In the genomic region with DNA sequence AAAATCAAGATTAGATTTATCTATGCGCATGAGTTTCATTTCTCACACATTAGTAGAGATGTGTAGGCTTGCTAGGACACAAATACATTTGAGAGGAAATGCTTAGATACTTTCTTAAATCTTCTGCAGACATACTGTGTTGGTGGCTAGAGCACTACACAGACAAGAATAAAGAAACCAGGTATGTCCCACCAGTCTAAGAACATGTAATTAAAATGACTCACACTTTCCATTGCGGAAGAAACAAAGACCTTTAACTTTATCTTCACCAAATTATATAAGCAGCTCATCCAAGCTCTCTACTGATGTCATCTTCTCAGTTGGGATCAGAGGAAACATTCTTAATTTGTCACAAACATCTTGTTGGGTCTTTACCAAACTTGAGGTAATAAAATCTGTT, we compare ENCODE assay signal across 1 cellular context.
TF ChIP-seq lines count a peak whose summit lies in the region.

No MANE protein-coding gene starts in this region.

TF ChIP-seq in K562, 482 proteins besides CTCF, POLR2A, EP300 and RAD21 (continues in another document):
- TF ChIP-seq, protein P1, sequence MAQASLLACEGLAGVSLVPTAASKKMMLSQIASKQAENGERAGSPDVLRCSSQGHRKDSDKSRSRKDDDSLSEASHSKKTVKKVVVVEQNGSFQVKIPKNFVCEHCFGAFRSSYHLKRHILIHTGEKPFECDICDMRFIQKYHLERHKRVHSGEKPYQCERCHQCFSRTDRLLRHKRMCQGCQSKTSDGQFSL (CRISPR knock-in tag; IDR thresholded peaks at IDR 0.05): no peak
- TF ChIP-seq, protein P1 (tag; IDR thresholded peaks at IDR 0.05): 0 out of 4 replicates have a peak, but pooled peaks of 1 of the 2 experiments have one; percentile 27
- no peak for TF ChIP-seq ZFP36 (IDR thresholded peaks at IDR 0.05; ENCODE audit: low read depth, low read length, partially characterized antibody)
- TF ChIP-seq LARP7 (IDR thresholded peaks at IDR 0.05): no peak
- TF ChIP-seq, protein P2, sequence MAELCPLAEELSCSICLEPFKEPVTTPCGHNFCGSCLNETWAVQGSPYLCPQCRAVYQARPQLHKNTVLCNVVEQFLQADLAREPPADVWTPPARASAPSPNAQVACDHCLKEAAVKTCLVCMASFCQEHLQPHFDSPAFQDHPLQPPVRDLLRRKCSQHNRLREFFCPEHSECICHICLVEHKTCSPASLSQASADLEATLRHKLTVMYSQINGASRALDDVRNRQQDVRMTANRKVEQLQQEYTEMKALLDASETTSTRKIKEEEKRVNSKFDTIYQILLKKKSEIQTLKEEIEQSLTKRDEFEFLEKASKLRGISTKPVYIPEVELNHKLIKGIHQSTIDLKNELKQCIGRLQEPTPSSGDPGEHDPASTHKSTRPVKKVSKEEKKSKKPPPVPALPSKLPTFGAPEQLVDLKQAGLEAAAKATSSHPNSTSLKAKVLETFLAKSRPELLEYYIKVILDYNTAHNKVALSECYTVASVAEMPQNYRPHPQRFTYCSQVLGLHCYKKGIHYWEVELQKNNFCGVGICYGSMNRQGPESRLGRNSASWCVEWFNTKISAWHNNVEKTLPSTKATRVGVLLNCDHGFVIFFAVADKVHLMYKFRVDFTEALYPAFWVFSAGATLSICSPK (IDR thresholded peaks at IDR 0.05; ENCODE audit: borderline replicate concordance): no peak
- TF ChIP-seq FOSL1 (tag; conservative IDR thresholded peaks at IDR 0.05): peak; percentile 86
- TF ChIP-seq ZKSCAN8 (CRISPR knock-in tag; IDR thresholded peaks at IDR 0.05): no peak
- TF ChIP-seq, protein P3, sequence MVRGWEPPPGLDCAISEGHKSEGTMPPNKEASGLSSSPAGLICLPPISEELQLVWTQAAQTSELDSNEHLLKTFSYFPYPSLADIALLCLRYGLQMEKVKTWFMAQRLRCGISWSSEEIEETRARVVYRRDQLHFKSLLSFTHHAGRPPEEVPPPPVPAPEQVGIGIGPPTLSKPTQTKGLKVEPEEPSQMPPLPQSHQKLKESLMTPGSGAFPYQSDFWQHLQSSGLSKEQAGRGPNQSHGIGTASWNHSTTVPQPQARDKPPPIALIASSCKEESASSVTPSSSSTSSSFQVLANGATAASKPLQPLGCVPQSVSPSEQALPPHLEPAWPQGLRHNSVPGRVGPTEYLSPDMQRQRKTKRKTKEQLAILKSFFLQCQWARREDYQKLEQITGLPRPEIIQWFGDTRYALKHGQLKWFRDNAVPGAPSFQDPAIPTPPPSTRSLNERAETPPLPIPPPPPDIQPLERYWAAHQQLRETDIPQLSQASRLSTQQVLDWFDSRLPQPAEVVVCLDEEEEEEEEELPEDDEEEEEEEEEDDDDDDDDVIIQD (CRISPR knock-in tag; IDR thresholded peaks at IDR 0.05): no peak
- TF ChIP-seq MCM5 (IDR thresholded peaks at IDR 0.05; ENCODE audit: low read depth): no peak
- TF ChIP-seq BCOR (IDR thresholded peaks at IDR 0.05): no peak
- TF ChIP-seq SREBF2 (CRISPR knock-in tag; IDR thresholded peaks at IDR 0.05): no peak
- no peak for TF ChIP-seq CHD1 (IDR thresholded peaks at IDR 0.05; ENCODE audit: low read length)
- no peak for TF ChIP-seq CCNT2 (IDR thresholded peaks at IDR 0.05; ENCODE audit: borderline replicate concordance, extremely low read depth, insufficient read length, low read depth, low read length)
- TF ChIP-seq, protein P4, sequence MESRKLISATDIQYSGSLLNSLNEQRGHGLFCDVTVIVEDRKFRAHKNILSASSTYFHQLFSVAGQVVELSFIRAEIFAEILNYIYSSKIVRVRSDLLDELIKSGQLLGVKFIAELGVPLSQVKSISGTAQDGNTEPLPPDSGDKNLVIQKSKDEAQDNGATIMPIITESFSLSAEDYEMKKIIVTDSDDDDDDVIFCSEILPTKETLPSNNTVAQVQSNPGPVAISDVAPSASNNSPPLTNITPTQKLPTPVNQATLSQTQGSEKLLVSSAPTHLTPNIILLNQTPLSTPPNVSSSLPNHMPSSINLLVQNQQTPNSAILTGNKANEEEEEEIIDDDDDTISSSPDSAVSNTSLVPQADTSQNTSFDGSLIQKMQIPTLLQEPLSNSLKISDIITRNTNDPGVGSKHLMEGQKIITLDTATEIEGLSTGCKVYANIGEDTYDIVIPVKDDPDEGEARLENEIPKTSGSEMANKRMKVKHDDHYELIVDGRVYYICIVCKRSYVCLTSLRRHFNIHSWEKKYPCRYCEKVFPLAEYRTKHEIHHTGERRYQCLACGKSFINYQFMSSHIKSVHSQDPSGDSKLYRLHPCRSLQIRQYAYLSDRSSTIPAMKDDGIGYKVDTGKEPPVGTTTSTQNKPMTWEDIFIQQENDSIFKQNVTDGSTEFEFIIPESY (CRISPR knock-in tag; IDR thresholded peaks at IDR 0.05): no peak
- no peak for TF ChIP-seq ZNF165 (CRISPR knock-in tag; IDR thresholded peaks at IDR 0.05; ENCODE audit: borderline replicate concordance)
- TF ChIP-seq MAZ (CRISPR knock-in tag; conservative IDR thresholded peaks at IDR 0.05 in 1 of 2, IDR thresholded peaks at IDR 0.05 in 1 of 2): no peak
- TF ChIP-seq, protein P5, sequence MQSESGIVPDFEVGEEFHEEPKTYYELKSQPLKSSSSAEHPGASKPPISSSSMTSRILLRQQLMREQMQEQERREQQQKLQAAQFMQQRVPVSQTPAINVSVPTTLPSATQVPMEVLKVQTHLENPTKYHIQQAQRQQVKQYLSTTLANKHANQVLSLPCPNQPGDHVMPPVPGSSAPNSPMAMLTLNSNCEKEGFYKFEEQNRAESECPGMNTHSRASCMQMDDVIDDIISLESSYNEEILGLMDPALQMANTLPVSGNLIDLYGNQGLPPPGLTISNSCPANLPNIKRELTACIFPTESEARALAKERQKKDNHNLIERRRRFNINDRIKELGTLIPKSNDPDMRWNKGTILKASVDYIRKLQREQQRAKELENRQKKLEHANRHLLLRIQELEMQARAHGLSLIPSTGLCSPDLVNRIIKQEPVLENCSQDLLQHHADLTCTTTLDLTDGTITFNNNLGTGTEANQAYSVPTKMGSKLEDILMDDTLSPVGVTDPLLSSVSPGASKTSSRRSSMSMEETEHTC (IDR thresholded peaks at IDR 0.05): no peak
- TF ChIP-seq CCAR2 (IDR thresholded peaks at IDR 0.05; ENCODE audit: low read depth, low read length): no peak
- no peak for TF ChIP-seq MTA1 (IDR thresholded peaks at IDR 0.05; ENCODE audit: borderline replicate concordance)
- no peak for TF ChIP-seq ZNF785 (CRISPR knock-in tag; IDR thresholded peaks at IDR 0.05)
- TF ChIP-seq FOXA3 (CRISPR knock-in tag; conservative IDR thresholded peaks at IDR 0.05 in 1 of 2, IDR thresholded peaks at IDR 0.05 in 1 of 2): no peak
- TF ChIP-seq, protein P6, sequence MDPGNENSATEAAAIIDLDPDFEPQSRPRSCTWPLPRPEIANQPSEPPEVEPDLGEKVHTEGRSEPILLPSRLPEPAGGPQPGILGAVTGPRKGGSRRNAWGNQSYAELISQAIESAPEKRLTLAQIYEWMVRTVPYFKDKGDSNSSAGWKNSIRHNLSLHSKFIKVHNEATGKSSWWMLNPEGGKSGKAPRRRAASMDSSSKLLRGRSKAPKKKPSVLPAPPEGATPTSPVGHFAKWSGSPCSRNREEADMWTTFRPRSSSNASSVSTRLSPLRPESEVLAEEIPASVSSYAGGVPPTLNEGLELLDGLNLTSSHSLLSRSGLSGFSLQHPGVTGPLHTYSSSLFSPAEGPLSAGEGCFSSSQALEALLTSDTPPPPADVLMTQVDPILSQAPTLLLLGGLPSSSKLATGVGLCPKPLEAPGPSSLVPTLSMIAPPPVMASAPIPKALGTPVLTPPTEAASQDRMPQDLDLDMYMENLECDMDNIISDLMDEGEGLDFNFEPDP (CRISPR knock-in tag; IDR thresholded peaks at IDR 0.05): no peak
- no peak for TF ChIP-seq COPS2 (conservative IDR thresholded peaks at IDR 0.05)
- TF ChIP-seq, protein P7, sequence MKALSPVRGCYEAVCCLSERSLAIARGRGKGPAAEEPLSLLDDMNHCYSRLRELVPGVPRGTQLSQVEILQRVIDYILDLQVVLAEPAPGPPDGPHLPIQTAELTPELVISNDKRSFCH (CRISPR knock-in tag; IDR thresholded peaks at IDR 0.05): no peak
- TF ChIP-seq, protein P7 (tag; IDR thresholded peaks at IDR 0.05): no peak
- TF ChIP-seq, protein P8, sequence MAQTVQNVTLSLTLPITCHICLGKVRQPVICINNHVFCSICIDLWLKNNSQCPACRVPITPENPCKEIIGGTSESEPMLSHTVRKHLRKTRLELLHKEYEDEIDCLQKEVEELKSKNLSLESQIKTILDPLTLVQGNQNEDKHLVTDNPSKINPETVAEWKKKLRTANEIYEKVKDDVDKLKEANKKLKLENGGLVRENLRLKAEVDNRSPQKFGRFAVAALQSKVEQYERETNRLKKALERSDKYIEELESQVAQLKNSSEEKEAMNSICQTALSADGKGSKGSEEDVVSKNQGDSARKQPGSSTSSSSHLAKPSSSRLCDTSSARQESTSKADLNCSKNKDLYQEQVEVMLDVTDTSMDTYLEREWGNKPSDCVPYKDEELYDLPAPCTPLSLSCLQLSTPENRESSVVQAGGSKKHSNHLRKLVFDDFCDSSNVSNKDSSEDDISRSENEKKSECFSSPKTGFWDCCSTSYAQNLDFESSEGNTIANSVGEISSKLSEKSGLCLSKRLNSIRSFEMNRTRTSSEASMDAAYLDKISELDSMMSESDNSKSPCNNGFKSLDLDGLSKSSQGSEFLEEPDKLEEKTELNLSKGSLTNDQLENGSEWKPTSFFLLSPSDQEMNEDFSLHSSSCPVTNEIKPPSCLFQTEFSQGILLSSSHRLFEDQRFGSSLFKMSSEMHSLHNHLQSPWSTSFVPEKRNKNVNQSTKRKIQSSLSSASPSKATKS (CRISPR knock-in tag; IDR thresholded peaks at IDR 0.05): no peak
- TF ChIP-seq RBBP5 (IDR thresholded peaks at IDR 0.05; ENCODE audit: borderline replicate concordance, insufficient read depth, low read length, poor library complexity, severe bottlenecking): no peak
- no peak for TF ChIP-seq RBM39 (optimal IDR thresholded peaks at IDR 0.05; ENCODE audit: low read depth, low read length)
- TF ChIP-seq, protein P9, sequence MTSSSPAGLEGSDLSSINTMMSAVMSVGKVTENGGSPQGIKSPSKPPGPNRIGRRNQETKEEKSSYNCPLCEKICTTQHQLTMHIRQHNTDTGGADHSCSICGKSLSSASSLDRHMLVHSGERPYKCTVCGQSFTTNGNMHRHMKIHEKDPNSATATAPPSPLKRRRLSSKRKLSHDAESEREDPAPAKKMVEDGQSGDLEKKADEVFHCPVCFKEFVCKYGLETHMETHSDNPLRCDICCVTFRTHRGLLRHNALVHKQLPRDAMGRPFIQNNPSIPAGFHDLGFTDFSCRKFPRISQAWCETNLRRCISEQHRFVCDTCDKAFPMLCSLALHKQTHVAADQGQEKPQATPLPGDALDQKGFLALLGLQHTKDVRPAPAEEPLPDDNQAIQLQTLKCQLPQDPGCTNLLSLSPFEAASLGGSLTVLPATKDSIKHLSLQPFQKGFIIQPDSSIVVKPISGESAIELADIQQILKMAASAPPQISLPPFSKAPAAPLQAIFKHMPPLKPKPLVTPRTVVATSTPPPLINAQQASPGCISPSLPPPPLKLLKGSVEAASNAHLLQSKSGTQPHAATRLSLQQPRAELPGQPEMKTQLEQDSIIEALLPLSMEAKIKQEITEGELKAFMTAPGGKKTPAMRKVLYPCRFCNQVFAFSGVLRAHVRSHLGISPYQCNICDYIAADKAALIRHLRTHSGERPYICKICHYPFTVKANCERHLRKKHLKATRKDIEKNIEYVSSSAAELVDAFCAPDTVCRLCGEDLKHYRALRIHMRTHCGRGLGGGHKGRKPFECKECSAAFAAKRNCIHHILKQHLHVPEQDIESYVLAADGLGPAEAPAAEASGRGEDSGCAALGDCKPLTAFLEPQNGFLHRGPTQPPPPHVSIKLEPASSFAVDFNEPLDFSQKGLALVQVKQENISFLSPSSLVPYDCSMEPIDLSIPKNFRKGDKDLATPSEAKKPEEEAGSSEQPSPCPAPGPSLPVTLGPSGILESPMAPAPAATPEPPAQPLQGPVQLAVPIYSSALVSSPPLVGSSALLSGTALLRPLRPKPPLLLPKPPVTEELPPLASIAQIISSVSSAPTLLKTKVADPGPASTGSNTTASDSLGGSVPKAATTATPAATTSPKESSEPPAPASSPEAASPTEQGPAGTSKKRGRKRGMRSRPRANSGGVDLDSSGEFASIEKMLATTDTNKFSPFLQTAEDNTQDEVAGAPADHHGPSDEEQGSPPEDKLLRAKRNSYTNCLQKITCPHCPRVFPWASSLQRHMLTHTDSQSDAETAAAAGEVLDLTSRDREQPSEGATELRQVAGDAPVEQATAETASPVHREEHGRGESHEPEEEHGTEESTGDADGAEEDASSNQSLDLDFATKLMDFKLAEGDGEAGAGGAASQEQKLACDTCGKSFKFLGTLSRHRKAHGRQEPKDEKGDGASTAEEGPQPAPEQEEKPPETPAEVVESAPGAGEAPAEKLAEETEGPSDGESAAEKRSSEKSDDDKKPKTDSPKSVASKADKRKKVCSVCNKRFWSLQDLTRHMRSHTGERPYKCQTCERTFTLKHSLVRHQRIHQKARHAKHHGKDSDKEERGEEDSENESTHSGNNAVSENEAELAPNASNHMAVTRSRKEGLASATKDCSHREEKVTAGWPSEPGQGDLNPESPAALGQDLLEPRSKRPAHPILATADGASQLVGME (CRISPR knock-in tag; IDR thresholded peaks at IDR 0.05): no peak
- 0 out of 2 replicates have a peak, but pooled peaks have one; percentile 8 for TF ChIP-seq JUN (IDR thresholded peaks at IDR 0.05; ENCODE audit: borderline replicate concordance, low read depth, low read length)
- no peak for TF ChIP-seq JUN (CRISPR knock-in tag; IDR thresholded peaks at IDR 0.05; ENCODE audit: borderline replicate concordance)
- TF ChIP-seq, protein P10, sequence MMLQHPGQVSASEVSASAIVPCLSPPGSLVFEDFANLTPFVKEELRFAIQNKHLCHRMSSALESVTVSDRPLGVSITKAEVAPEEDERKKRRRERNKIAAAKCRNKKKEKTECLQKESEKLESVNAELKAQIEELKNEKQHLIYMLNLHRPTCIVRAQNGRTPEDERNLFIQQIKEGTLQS (IDR thresholded peaks at IDR 0.05): peak; percentile 63
- TF ChIP-seq, protein P10 (CRISPR knock-in tag; conservative IDR thresholded peaks at IDR 0.05): no peak
- peak; percentile 93 for TF ChIP-seq NFATC3 (IDR thresholded peaks at IDR 0.05)
- TF ChIP-seq FOXA1 (IDR thresholded peaks at IDR 0.05; ENCODE audit: borderline replicate concordance): no peak
- no peak for TF ChIP-seq SNIP1 (IDR thresholded peaks at IDR 0.05; ENCODE audit: low read depth)
- TF ChIP-seq, protein P11, sequence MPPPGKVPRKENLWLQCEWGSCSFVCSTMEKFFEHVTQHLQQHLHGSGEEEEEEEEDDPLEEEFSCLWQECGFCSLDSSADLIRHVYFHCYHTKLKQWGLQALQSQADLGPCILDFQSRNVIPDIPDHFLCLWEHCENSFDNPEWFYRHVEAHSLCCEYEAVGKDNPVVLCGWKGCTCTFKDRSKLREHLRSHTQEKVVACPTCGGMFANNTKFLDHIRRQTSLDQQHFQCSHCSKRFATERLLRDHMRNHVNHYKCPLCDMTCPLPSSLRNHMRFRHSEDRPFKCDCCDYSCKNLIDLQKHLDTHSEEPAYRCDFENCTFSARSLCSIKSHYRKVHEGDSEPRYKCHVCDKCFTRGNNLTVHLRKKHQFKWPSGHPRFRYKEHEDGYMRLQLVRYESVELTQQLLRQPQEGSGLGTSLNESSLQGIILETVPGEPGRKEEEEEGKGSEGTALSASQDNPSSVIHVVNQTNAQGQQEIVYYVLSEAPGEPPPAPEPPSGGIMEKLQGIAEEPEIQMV (tag; conservative IDR thresholded peaks at IDR 0.05; ENCODE audit: low read depth): no peak
- TF ChIP-seq CSDE1 (IDR thresholded peaks at IDR 0.05): no peak
- no peak for TF ChIP-seq PHTF2 (CRISPR knock-in tag; IDR thresholded peaks at IDR 0.05)
